ENCODE assay signal across 10 cellular contexts in the genomic region with DNA sequence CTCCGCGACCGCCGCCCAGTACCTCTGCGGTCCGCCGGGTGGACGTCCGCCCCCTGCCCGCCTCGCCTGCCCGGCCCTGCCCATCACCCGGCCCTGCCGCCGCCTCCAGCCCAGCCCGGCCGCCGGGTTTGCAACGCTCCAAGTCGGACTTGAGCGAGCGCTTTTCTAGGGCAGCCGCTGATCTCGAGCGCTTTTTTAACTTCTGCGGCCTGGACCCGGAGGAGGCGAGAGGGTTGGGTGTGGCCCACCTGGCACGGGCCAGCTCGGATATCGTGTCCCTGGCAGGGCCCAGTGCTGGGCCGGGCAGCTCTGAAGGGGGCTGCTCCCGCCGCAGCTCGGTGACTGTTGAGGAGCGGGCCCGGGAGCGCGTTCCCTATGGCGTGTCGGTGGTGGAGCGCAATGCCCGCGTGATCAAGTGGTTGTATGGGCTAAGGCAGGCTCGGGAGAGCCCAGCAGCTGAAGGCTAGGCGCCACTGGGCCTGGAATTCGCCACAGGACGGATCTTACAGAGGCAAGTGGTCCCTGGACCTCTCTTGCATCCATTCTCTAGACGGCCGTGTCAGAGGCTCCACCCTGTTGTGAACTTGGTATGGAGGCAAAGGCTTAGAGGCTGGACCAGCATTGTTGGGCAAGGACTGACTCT. TPM values are rescaled to one million over a fixed set of nuclear protein-coding genes. Genes with fewer than 3 reads are reported as not detected.
A peak's percentile ranks its signal among the peaks of the same experiment; 100 is the strongest.
DNase-seq lines count a peak whose midpoint lies in the region; ATAC-seq and TF ChIP-seq lines count a peak whose summit lies in the region.
"Had no signal": no experiment of that assay in that cellular context is flagged by ENCODE, and none has a peak within 500 bp of the region (broad histone marks: within the 10 kb centered on the region; RNA-seq: fewer than 3 reads in every experiment).

No MANE protein-coding gene starts in this region.

- H3K23ac ChIP-seq in trophoblast cell (ENCODE audit: low read length) = no peak overlapping the region

- 0 out of 2 replicates have a peak, but pooled peaks cover 5% of the 10 kb centered on the region for H3F3A ChIP-seq in GM23338 (replicated peaks; ENCODE audit: low read depth)

- DNase-seq in GM23338 (ENCODE audit: low spot score) (peak; percentile 53), T-helper 17 cell (no peak), trophoblast cell (no peak), SW 1271 (lab: John Stamatoyannopoulos, UW) (no peak), HPDE6-E6E7 (ENCODE audit: extremely low spot score) (no peak), KBM-7 (no peak)
- no peak for DNase-seq in effector memory CD4-positive, alpha-beta T cell
- DNase-seq: foreskin melanocyte, HCEC 1CT had no signal

- 0 out of 2 replicates have a peak overlapping the region, but pooled peaks have one; percentile 92 for H2AFZ ChIP-seq in GM23338
- H2AFZ ChIP-seq in trophoblast cell (ENCODE audit: insufficient read depth, low read length, poor library complexity) = no peak overlapping the region

- H3K18ac ChIP-seq in trophoblast cell (ENCODE audit: low read length) = peak overlapping the region; percentile 38

- H3K36me3 ChIP-seq in GM23338 (ENCODE audit: insufficient read depth) (no peaks in the 10 kb centered on the region), trophoblast cell (ENCODE audit: control insufficient read depth in 1 of 2, insufficient read depth in 2 of 2, low read length in 2 of 2) (peaks cover 9 to 17% of the 10 kb centered on the region in 2 experiments)
- no peaks in the 10 kb centered on the region for H3K36me3 ChIP-seq in effector memory CD4-positive, alpha-beta T cell (ENCODE audit: control insufficient read depth, insufficient read depth, low read length)

- H3K27me3 ChIP-seq in GM23338 (ENCODE audit: insufficient read depth) = peaks cover 55% of the 10 kb centered on the region
- no peaks in the 10 kb centered on the region for H3K27me3 ChIP-seq in effector memory CD4-positive, alpha-beta T cell (replicated peaks; ENCODE audit: control insufficient read depth, insufficient read depth, low read length, poor library complexity, severe bottlenecking)
- no peaks in the 10 kb centered on the region for H3K27me3 ChIP-seq in trophoblast cell (ENCODE audit: insufficient read depth, low read length)

- H3K36me3 Mint-ChIP-seq in GM23338 (ENCODE audit: low read depth) (no peaks in the 10 kb centered on the region), T-helper 17 cell (ENCODE audit: low read depth) (no peaks in the 10 kb centered on the region)

- H4K12ac ChIP-seq in trophoblast cell (ENCODE audit: low read depth, low read length) = peak overlapping the region; percentile 23

- H3K4me3 ChIP-seq in GM23338 = peak overlapping the region; percentile 76
- H3K4me3 ChIP-seq in effector memory CD4-positive, alpha-beta T cell (ENCODE audit: insufficient read depth, low read depth, low read length, poor library complexity, severe bottlenecking) = peak overlapping the region; percentile 85
- H3K4me3 ChIP-seq in trophoblast cell (ENCODE audit: low read depth, low read length) = peak overlapping the region; percentile 70

- H3K27ac ChIP-seq in GM23338 (ENCODE audit: low read depth) (no peak overlapping the region), trophoblast cell (ENCODE audit: low read depth, low read length) (peak overlapping the region; percentile 63)
- peak overlapping the region; percentile 68 for H3K27ac ChIP-seq in effector memory CD4-positive, alpha-beta T cell (ENCODE audit: insufficient read depth, low read length, poor library complexity, severe bottlenecking)

- no peaks in the 10 kb centered on the region for H3K9me2 ChIP-seq in GM23338 (ENCODE audit: insufficient read depth)

- peaks cover 10% of the 10 kb centered on the region; the same call in 1 of the 2 replicates for H4K20me1 ChIP-seq in GM23338 (replicated peaks; ENCODE audit: insufficient read depth)

- peak; percentile 9 for ATAC-seq in GM23338
- ATAC-seq in T-helper 17 cell = no peak
- no peak for ATAC-seq in GM19035 (IDR thresholded peaks at IDR 0.05; ENCODE audit: unreplicated experiment)

- H3K79me1 ChIP-seq in trophoblast cell (ENCODE audit: low read length) = peaks cover 18% of the 10 kb centered on the region

- no peak for TF ChIP-seq CTCF in GM23338 (conservative IDR thresholded peaks at IDR 0.05; ENCODE audit: low read depth in 2 of 2)

- peak overlapping the region; percentile 3 for H3K4ac ChIP-seq in trophoblast cell (ENCODE audit: low read depth, low read length)

- H3K4me1 Mint-ChIP-seq in GM23338 (peaks cover 39% of the 10 kb centered on the region), T-helper 17 cell (peaks cover 33% of the 10 kb centered on the region)

- H3K79me2 ChIP-seq in GM23338 (replicated peaks; ENCODE audit: insufficient read depth) (no peaks in the 10 kb centered on the region), trophoblast cell (ENCODE audit: control insufficient read depth, insufficient read depth, low read length, poor library complexity) (peaks cover 19% of the 10 kb centered on the region)

- H4K91ac ChIP-seq in trophoblast cell (ENCODE audit: low read depth, low read length) = peak overlapping the region; percentile 11

- peak overlapping the region; percentile 3 for H4K8ac ChIP-seq in trophoblast cell (ENCODE audit: low read depth, low read length)

- H3K27ac Mint-ChIP-seq in GM23338 = no peak overlapping the region
- H3K27ac Mint-ChIP-seq in T-helper 17 cell = peak overlapping the region; percentile 92

- no peaks in the 10 kb centered on the region for H3K9me3 Mint-ChIP-seq in GM23338

- no peak overlapping the region for H3K9ac ChIP-seq in trophoblast cell (ENCODE audit: low read length)

- in situ Hi-C loops in KBM-7 (cut with MboI; ENCODE audit: low pct_unique_long_range_greater_than_20kb, low sequenced_read_pairs) = no loop called here

- H3K4me3 Mint-ChIP-seq in GM23338 = peak overlapping the region; percentile 74
- H3K4me3 Mint-ChIP-seq in T-helper 17 cell = peak overlapping the region; percentile 95

- H2BK12ac ChIP-seq in trophoblast cell (ENCODE audit: low read length) = no peak overlapping the region

- whole genome bisulfite sequencing in trophoblast cell (ENCODE audit: extremely low coverage, insufficient coverage, insufficient read length) = no CpG with 5 or more reads among the region's 50 CpGs

- peak overlapping the region; percentile 85 for H3K4me2 ChIP-seq in GM23338
- peak overlapping the region; percentile 92 for H3K4me2 ChIP-seq in trophoblast cell (ENCODE audit: low read length)

- peak overlapping the region; percentile 3 for H3K14ac ChIP-seq in trophoblast cell (ENCODE audit: low read length)

- H3K9me3 ChIP-seq in T-helper 17 cell (ENCODE audit: control insufficient read depth, low read length, poor library complexity, severe bottlenecking) (no peaks in the 10 kb centered on the region), trophoblast cell (ENCODE audit: insufficient read depth, low read depth, low read length) (no peaks in the 10 kb centered on the region)
- no peaks in the 10 kb centered on the region for H3K9me3 ChIP-seq in effector memory CD4-positive, alpha-beta T cell (ENCODE audit: control insufficient read depth, low read length)

- H3K27me3 Mint-ChIP-seq in GM23338 (ENCODE audit: insufficient read depth, low read depth, poor library complexity) (peaks cover 39% of the 10 kb centered on the region), T-helper 17 cell (no peaks in the 10 kb centered on the region)

- no peak overlapping the region for H2BK5ac ChIP-seq in trophoblast cell (ENCODE audit: low read depth, low read length, poor library complexity)

- H2AK5ac ChIP-seq in trophoblast cell (ENCODE audit: low read length) = peak overlapping the region; percentile 88

- no peak overlapping the region for H2BK120ac ChIP-seq in trophoblast cell (ENCODE audit: insufficient read depth, low read length, poor library complexity)

- H3K4me1 ChIP-seq in GM23338 (ENCODE audit: insufficient read depth) (peaks cover 30% of the 10 kb centered on the region; the same call in 1 of the 2 replicates), trophoblast cell (ENCODE audit: control insufficient read depth in 1 of 2, insufficient read depth in 2 of 2, low read length in 2 of 2) (peaks cover 34 to 35% of the 10 kb centered on the region in 2 experiments)
- peaks cover 53% of the 10 kb centered on the region for H3K4me1 ChIP-seq in effector memory CD4-positive, alpha-beta T cell (ENCODE audit: control insufficient read depth, insufficient read depth, low read length, poor library complexity, severe bottlenecking)

TF ChIP-seq in GM23338, 12 proteins besides CTCF, POLR2A, EP300 and RAD21 (continues in another document):
- TF ChIP-seq, protein P1, sequence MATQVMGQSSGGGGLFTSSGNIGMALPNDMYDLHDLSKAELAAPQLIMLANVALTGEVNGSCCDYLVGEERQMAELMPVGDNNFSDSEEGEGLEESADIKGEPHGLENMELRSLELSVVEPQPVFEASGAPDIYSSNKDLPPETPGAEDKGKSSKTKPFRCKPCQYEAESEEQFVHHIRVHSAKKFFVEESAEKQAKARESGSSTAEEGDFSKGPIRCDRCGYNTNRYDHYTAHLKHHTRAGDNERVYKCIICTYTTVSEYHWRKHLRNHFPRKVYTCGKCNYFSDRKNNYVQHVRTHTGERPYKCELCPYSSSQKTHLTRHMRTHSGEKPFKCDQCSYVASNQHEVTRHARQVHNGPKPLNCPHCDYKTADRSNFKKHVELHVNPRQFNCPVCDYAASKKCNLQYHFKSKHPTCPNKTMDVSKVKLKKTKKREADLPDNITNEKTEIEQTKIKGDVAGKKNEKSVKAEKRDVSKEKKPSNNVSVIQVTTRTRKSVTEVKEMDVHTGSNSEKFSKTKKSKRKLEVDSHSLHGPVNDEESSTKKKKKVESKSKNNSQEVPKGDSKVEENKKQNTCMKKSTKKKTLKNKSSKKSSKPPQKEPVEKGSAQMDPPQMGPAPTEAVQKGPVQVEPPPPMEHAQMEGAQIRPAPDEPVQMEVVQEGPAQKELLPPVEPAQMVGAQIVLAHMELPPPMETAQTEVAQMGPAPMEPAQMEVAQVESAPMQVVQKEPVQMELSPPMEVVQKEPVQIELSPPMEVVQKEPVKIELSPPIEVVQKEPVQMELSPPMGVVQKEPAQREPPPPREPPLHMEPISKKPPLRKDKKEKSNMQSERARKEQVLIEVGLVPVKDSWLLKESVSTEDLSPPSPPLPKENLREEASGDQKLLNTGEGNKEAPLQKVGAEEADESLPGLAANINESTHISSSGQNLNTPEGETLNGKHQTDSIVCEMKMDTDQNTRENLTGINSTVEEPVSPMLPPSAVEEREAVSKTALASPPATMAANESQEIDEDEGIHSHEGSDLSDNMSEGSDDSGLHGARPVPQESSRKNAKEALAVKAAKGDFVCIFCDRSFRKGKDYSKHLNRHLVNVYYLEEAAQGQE (IDR thresholded peaks at IDR 0.05; ENCODE audit: unreplicated experiment) = no peak

RNA-seq across cellular contexts. Expression of gene FAM110A, which starts 11.8 kb away (rescaled TPM):
- 13.7 and 15.0 TPM in 2 replicates for total RNA-seq in GM23338 (2014; rRNA removed; shearing (Covaris generic))
- polyA plus RNA-seq in GM23338 (2016; fragmentation: Nextera tagmentation; extraction: Ambion mirVana) = 9.9 and 10.7 TPM in 2 replicates
- 10 to 100 TPM; 14.1 to 35.1 TPM for total RNA-seq in T-helper 17 cell
- polyA plus RNA-seq in trophoblast cell (2013) = 55.7 and 66.2 TPM in 2 replicates
